In the genomic region with DNA sequence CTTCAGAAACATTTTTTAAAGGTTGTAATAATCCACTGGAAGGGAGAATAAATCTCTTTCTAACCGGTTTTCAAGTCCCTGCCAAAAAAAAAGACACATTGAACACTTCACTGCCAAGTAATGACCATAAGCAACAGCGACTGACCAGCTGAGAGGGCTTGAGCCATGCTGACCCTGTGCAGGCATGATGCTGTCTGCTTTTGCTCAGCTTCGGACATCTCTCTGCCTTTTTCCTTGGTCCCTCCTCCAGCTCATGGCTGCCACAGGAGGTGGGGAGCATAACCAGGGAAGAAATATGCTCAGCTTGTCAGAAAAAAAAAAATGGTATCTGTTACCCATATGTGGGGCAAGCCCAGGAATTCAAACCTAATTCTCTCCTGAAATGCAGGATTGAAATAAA, we compare ENCODE assay signal across 27 cellular contexts. TPM values are rescaled to one million over a fixed set of nuclear protein-coding genes. Genes with fewer than 3 reads are reported as not detected.
"Had no signal": no experiment of that assay in that cellular context is flagged by ENCODE, and none has a peak within 500 bp of the region (broad histone marks: within the 10 kb centered on the region; RNA-seq: fewer than 3 reads in every experiment).

No MANE protein-coding gene starts in this region.

- H3K27me3 ChIP-seq: adrenal gland, pancreas, right lobe of liver had no signal

- H3K9me3 Mint-ChIP-seq: activated B cell treated with CpG ODN at 0.5 μM for 24 hours; activated T-cell treated with anti-CD3 and anti-CD28 coated beads, Interleukin-2, amount 50 U/mL, for 4 hours; activated T-helper 2 cell treated with anti-CD3 and anti-CD28 coated beads, Interferon-gamma antibody, Interleukin-2, Interleukin-4, amounts not matched to agents 10 μg/mL and 5 μg/mL and 100 μg/mL, durations not matched to agents 14 hours and 24 hours and 36 hours; central memory CD8-positive, alpha-beta T cell; mesothelial cell of epicardium; natural killer cell treated with Interleukin-12 subunit alpha and Interleukin-12 subunit beta and Interleukin-15 and Interleukin-18, amount 100 ng/mL, for 72 hours; stimulated activated naive B cell treated with anti-CD40 and anti-IgM and Interleukin-4, amounts not matched to agents 10 μg/mL and 1 μg/mL and 100 μg/mL, for 72 hours had no signal

- H3K4me3 ChIP-seq: gastrocnemius medialis, pancreas, right lobe of liver had no signal

- H3K36me3 ChIP-seq: adrenal gland, gastrocnemius medialis, neutrophil, pancreas, right lobe of liver had no signal

- H3K4me1 Mint-ChIP-seq: central memory CD8-positive, alpha-beta T cell had no signal

- ATAC-seq: activated CD4-positive, alpha-beta T cell treated with anti-CD3 and anti-CD28 coated beads for 36 hours; activated T-cell treated with anti-CD3 and anti-CD28 coated beads, Interleukin-2, amount 50 U/mL, for 4 hours; gastrocnemius medialis; natural killer cell treated with Interleukin-12 subunit alpha and Interleukin-12 subunit beta and Interleukin-15 and Interleukin-18, amount 100 ng/mL, for 72 hours; right lobe of liver; stimulated activated naive B cell treated with anti-CD40 and anti-IgM and Interleukin-4, amounts not matched to agents 10 μg/mL and 1 μg/mL and 100 μg/mL, for 72 hours; T-helper 17 cell had no signal

- H3K27ac ChIP-seq: gastrocnemius medialis, neutrophil, pancreas, right lobe of liver had no signal

- H3K9me3 ChIP-seq: adrenal gland, gastrocnemius medialis, neutrophil, pancreas, right lobe of liver had no signal

- H3K4me3 Mint-ChIP-seq: activated B cell treated with CpG ODN at 0.5 μM for 24 hours; activated CD4-positive, alpha-beta T cell treated with anti-CD3 and anti-CD28 coated beads for 36 hours; activated naive CD8-positive, alpha-beta T cell; activated T-cell treated with anti-CD3 and anti-CD28 coated beads, Interleukin-2, amount 50 U/mL, for 4 hours; central memory CD8-positive, alpha-beta T cell; natural killer cell treated with Interleukin-12 subunit alpha and Interleukin-12 subunit beta and Interleukin-15 and Interleukin-18, amount 100 ng/mL, for 72 hours; stimulated activated naive B cell treated with anti-CD40 and anti-IgM and Interleukin-4, amounts not matched to agents 10 μg/mL and 1 μg/mL and 100 μg/mL, for 72 hours; T-helper 17 cell had no signal

- H3K36me3 Mint-ChIP-seq: activated naive CD8-positive, alpha-beta T cell; mesothelial cell of epicardium; natural killer cell treated with Interleukin-12 subunit alpha and Interleukin-12 subunit beta and Interleukin-15 and Interleukin-18, amount 100 ng/mL, for 72 hours; stimulated activated naive B cell treated with anti-CD40 and anti-IgM and Interleukin-4, amounts not matched to agents 10 μg/mL and 1 μg/mL and 100 μg/mL, for 72 hours had no signal

- H3K4me1 ChIP-seq: gastrocnemius medialis had no signal

- DNase-seq: activated B cell treated with CpG ODN at 0.5 μM for 24 hours; activated CD4-positive, alpha-beta T cell treated with anti-CD3 and anti-CD28 coated beads for 36 hours; activated CD4-positive, alpha-beta T cell treated with anti-CD3 and anti-CD28 coated beads, Interleukin-2, amount 50 U/mL, for 48 hours; activated CD8-positive, alpha-beta memory T cell treated with anti-CD3 and anti-CD28 coated beads, Interleukin-2, amount 50 U/mL, for 48 hours; activated naive CD4-positive, alpha-beta T cell; activated T-cell treated with anti-CD3 and anti-CD28 coated beads, Interleukin-2, amount 50 U/mL, for 4 hours; adrenal gland; effector memory CD4-positive, alpha-beta T cell; gastrocnemius medialis; head of caudate nucleus; mammary epithelial cell; pancreas; right lobe of liver; small intestine; stimulated activated naive B cell treated with anti-CD40 and anti-IgM and Interleukin-4, amounts not matched to agents 10 μg/mL and 1 μg/mL and 100 μg/mL, for 72 hours; SW 1271; T-helper 17 cell; trophoblast cell had no signal

- H3K27ac Mint-ChIP-seq: activated B cell treated with CpG ODN at 0.5 μM for 24 hours; activated CD4-positive, alpha-beta T cell treated with anti-CD3 and anti-CD28 coated beads for 36 hours; activated naive CD8-positive, alpha-beta T cell; activated T-helper 2 cell treated with anti-CD3 and anti-CD28 coated beads, Interferon-gamma antibody, Interleukin-2, Interleukin-4, amounts not matched to agents 10 μg/mL and 5 μg/mL and 100 μg/mL, durations not matched to agents 14 hours and 24 hours and 36 hours; mesothelial cell of epicardium; natural killer cell treated with Interleukin-12 subunit alpha and Interleukin-12 subunit beta and Interleukin-15 and Interleukin-18, amount 100 ng/mL, for 72 hours; stimulated activated naive B cell treated with anti-CD40 and anti-IgM and Interleukin-4, amounts not matched to agents 10 μg/mL and 1 μg/mL and 100 μg/mL, for 72 hours; T-helper 17 cell had no signal

RNA-seq across cellular contexts. Expression of gene IGSF10, which starts 1.5 kb away (rescaled TPM):
- total RNA-seq: activated B cell treated with CpG ODN at 0.5 μM for 24 hours; activated CD4-positive, alpha-beta T cell treated with anti-CD3 and anti-CD28 coated beads for 36 hours; activated CD8-positive, alpha-beta memory T cell treated with anti-CD3 and anti-CD28 coated beads for 36 hours; activated T-helper 2 cell treated with anti-CD3 and anti-CD28 coated beads, Interferon-gamma antibody, Interleukin-2, Interleukin-4, amounts not matched to agents 10 μg/mL and 5 μg/mL and 100 μg/mL, durations not matched to agents 14 hours and 24 hours and 36 hours; dermis microvascular lymphatic vessel endothelial cell; natural killer cell treated with Interleukin-12 subunit alpha and Interleukin-12 subunit beta and Interleukin-15 and Interleukin-18, amount 100 ng/mL, for 72 hours; pulmonary artery endothelial cell had no signal
- polyA plus RNA-seq: mammary epithelial cell had no signal
